ENCODE assay signal across 8 cellular contexts in the genomic region with DNA sequence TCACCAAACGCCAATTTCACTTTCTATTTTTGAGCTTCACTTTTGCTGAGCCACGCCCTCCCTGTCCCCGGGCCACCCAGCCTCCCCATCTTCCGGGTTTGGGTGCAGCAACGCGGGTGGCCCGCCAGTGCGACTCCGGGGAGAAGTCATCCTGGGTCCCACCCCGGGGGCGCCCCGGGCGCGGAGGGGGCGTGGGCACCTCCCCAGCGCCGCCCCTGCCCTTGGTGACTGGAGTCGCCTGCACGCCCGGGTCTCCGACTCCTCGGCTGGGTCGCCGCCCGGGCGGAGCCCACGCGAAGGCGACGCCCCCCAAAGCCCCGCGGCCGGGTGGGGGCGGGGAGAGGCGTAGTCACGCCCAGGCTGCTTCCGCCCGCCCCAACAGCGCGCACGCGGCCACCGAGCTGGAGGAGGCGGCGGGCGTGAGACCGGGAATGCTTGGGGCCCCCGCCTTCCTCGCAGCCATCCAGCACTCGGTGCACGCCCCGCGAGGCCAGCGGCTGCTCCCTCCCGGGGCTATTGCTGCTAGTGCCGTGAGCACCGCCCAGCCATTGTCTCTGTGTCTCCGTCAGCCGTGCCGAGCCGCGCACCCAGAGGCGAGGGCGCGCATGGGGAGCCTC.
A peak's percentile ranks its signal among the peaks of the same experiment; 100 is the strongest.
DNase-seq lines count a peak whose midpoint lies in the region; ATAC-seq, FAIRE-seq and TF ChIP-seq lines count a peak whose summit lies in the region.

No MANE protein-coding gene starts in this region.

- CTCF ChIA-PET in SK-N-SH (lab: Yijun Ruan, JAX) = no interaction called here

- no peaks in the 10 kb centered on the region for H4K20me1 ChIP-seq in SK-N-SH (ENCODE audit: insufficient read depth)

- H3K27ac ChIP-seq in left ventricle myocardium inferior (replicated peaks) (peak overlapping the region; percentile 94), SK-N-SH (ENCODE audit: low read depth in 2 of 2, low read length in 1 of 2) (no peak overlapping the region)

- no peak overlapping the region for H2AFZ ChIP-seq in SK-N-SH (ENCODE audit: low read depth)

- no peak overlapping the region for H3K4me2 ChIP-seq in SK-N-SH

- FAIRE-seq in GM18507 (lab: Jason Lieb, UNC) = peak; percentile 87

- H3K27me3 ChIP-seq in left ventricle myocardium inferior (ENCODE audit: low read depth) (no peaks in the 10 kb centered on the region), SK-N-SH (ENCODE audit: insufficient read depth) (no peaks in the 10 kb centered on the region)

- TF ChIP-seq CTCF in left ventricle myocardium inferior (IDR thresholded peaks at IDR 0.05; ENCODE audit: borderline replicate concordance) (no peak), SK-N-SH (IDR thresholded peaks at IDR 0.05) (no peak)

- no peak for TF ChIP-seq EP300 in SK-N-SH (IDR thresholded peaks at IDR 0.05; ENCODE audit: borderline replicate concordance in 1 of 2, low read depth in 1 of 2, low read length in 1 of 2)

- H3K9me3 ChIP-seq in left ventricle myocardium inferior (replicated peaks) = no peaks in the 10 kb centered on the region
- no peaks in the 10 kb centered on the region for H3K9me3 ChIP-seq in SK-N-SH

- DNase-seq in GM18507 (ENCODE audit: extremely low spot score, insufficient read length, low read depth) (peak; percentile 61), HS-27A (ENCODE audit: low read depth) (peak; percentile 31), left ventricle myocardium inferior (peak; percentile 74), NCI-H1105 treated with DMSO at 0.1 percent for 48 hours (lab: John Stamatoyannopoulos, UW) (no peak), SK-N-SH (no peak)
- peak; percentile 80 to 84 for DNase-seq in activated CD4-positive, alpha-beta T cell treated with anti-CD3 and anti-CD28 coated beads, Interleukin-2, amount 50 U/mL, for 48 hours
- DNase-seq in stimulated activated CD8-positive, alpha-beta memory T cell treated with anti-CD3 and anti-CD28 coated beads, Interleukin-12 subunit alpha, Interleukin-12 subunit beta, amount 100 ng/mL, for 1 hour (ENCODE audit: low read depth) = peak; percentile 74

- no peak overlapping the region for H3K9ac ChIP-seq in SK-N-SH

- H3K4me1 ChIP-seq in left ventricle myocardium inferior (peaks cover 24% of the 10 kb centered on the region), SK-N-SH (ENCODE audit: control insufficient read depth in 1 of 2, insufficient read depth in 2 of 2, low read depth in 1 of 2, low read length in 1 of 2) (no peaks in the 10 kb centered on the region)

- ATAC-seq in HG03354 (IDR thresholded peaks at IDR 0.05; ENCODE audit: poor library complexity, severe bottlenecking, unreplicated experiment) = no peak

- TF ChIP-seq RAD21 in SK-N-SH (IDR thresholded peaks at IDR 0.05; ENCODE audit: low read length) = no peak

- no peaks in the 10 kb centered on the region for H3F3A ChIP-seq in SK-N-SH (replicated peaks; ENCODE audit: insufficient read depth)

- no peaks in the 10 kb centered on the region for H3K79me2 ChIP-seq in SK-N-SH (ENCODE audit: insufficient read depth)

- POLR2A ChIA-PET in SK-N-SH (lab: Yijun Ruan, JAX) = no interaction called here

- WGBS in SK-N-SH (ENCODE audit: low lambda C conversion rate) = no CpG with 5 or more reads among the region's 65 CpGs

- no peaks in the 10 kb centered on the region for H3K9me2 ChIP-seq in SK-N-SH

- intact Hi-C loops in left ventricle myocardium inferior (cut with micrococcal nuclease) = loop anchor here (10.0 kb wide), 1 partner anchor 61 kb away; no protein-coding TSS in a partner anchor

- H3K4me3 ChIP-seq in left ventricle myocardium inferior (peak overlapping the region; percentile 80), SK-N-SH (ENCODE audit: low read depth in 2 of 2, low read length in 1 of 2) (no peak overlapping the region)

- H3K36me3 ChIP-seq in left ventricle myocardium inferior (no peaks in the 10 kb centered on the region), SK-N-SH (replicated peaks in 1 of 2; ENCODE audit: control insufficient read depth in 1 of 2, insufficient read depth in 2 of 2, low read length in 1 of 2) (no peaks in the 10 kb centered on the region)

TF ChIP-seq in SK-N-SH, 30 proteins besides CTCF, POLR2A, EP300 and RAD21:
- TF ChIP-seq GATA2 (CRISPR knock-in tag; IDR thresholded peaks at IDR 0.05) = no peak
- TF ChIP-seq, protein P1, sequence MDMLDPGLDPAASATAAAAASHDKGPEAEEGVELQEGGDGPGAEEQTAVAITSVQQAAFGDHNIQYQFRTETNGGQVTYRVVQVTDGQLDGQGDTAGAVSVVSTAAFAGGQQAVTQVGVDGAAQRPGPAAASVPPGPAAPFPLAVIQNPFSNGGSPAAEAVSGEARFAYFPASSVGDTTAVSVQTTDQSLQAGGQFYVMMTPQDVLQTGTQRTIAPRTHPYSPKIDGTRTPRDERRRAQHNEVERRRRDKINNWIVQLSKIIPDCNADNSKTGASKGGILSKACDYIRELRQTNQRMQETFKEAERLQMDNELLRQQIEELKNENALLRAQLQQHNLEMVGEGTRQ (IDR thresholded peaks at IDR 0.05; ENCODE audit: borderline replicate concordance, low read depth, low read length) = no peak
- TF ChIP-seq, protein P2, sequence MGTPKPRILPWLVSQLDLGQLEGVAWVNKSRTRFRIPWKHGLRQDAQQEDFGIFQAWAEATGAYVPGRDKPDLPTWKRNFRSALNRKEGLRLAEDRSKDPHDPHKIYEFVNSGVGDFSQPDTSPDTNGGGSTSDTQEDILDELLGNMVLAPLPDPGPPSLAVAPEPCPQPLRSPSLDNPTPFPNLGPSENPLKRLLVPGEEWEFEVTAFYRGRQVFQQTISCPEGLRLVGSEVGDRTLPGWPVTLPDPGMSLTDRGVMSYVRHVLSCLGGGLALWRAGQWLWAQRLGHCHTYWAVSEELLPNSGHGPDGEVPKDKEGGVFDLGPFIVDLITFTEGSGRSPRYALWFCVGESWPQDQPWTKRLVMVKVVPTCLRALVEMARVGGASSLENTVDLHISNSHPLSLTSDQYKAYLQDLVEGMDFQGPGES (IDR thresholded peaks at IDR 0.05; ENCODE audit: low read depth, low read length) = no peak
- TF ChIP-seq RXRA (IDR thresholded peaks at IDR 0.05; ENCODE audit: borderline replicate concordance, low read depth) = no peak
- no peak for TF ChIP-seq SIN3A (IDR thresholded peaks at IDR 0.05; ENCODE audit: borderline replicate concordance, low read depth, low read length)
- no peak for TF ChIP-seq FOXJ3 (CRISPR knock-in tag; IDR thresholded peaks at IDR 0.05)
- no peak for TF ChIP-seq SMC3 (IDR thresholded peaks at IDR 0.05; ENCODE audit: low read depth, low read length)
- no peak for TF ChIP-seq GABPA (IDR thresholded peaks at IDR 0.05; ENCODE audit: low read depth)
- TF ChIP-seq RCOR1 (IDR thresholded peaks at IDR 0.05; ENCODE audit: low read length) = no peak

Comparison
In these comparisons a context has a peak if more than half of its experiments do, and no peak if none do; other contexts are left out.
1. DNase-seq: peak in GM18507 (single experiment), HS-27A (single experiment), activated CD4-positive, alpha-beta T cell treated with anti-CD3 and anti-CD28 coated beads, Interleukin-2, amount 50 U/mL, for 48 hours (2 of 2), left ventricle myocardium inferior (single experiment) and stimulated activated CD8-positive, alpha-beta memory T cell treated with anti-CD3 and anti-CD28 coated beads, Interleukin-12 subunit alpha, Interleukin-12 subunit beta, amount 100 ng/mL, for 1 hour (single experiment); none in NCI-H1105 treated with DMSO at 0.1 percent for 48 hours (single experiment) and SK-N-SH (single experiment).